Comparison of ENCODE assay signal across 25 cellular contexts in the genomic region with DNA sequence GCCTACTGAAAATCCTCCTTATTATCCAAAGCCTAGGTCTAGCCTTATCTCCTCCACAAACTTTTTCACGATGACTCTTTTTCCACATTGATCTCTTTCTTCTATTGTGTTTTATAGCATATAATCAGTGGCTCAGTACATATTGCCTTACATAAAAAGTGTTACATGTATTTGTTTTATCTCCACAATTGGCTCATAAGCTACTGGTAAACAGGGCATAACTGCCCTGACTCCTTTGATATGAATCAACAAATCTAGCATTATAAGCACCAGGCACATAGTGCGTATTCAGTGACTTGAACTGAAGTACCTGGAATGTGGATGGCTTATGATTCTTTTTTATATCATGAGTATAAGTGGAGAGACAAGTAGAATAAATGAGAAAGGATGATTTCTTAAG.
"Had no signal": no experiment of that assay in that cellular context is flagged by ENCODE, and none has a peak within 500 bp of the region (broad histone marks: within the 10 kb centered on the region; RNA-seq: fewer than 3 reads in every experiment).

No MANE protein-coding gene starts in this region.

- H3K27ac Mint-ChIP-seq: dendritic cell treated with granulocyte-macrophage colony-stimulating factor and Interleukin-4, amounts not matched to agents 40 ng/mL and 50 ng/mL, for 4 days; effector memory CD8-positive, alpha-beta T cell; endodermal cell had no signal

- H3K9me3 Mint-ChIP-seq: dendritic cell treated with granulocyte-macrophage colony-stimulating factor and Interleukin-4, amounts not matched to agents 40 ng/mL and 50 ng/mL, for 4 days had no signal

- H3K27ac ChIP-seq: colonic mucosa, coronary artery, dorsolateral prefrontal cortex, epithelial cell of prostate, esophagus muscularis mucosa, esophagus squamous epithelium, foreskin keratinocyte, gastrocnemius medialis, gastroesophageal sphincter, heart left ventricle, heart right ventricle had no signal

- H3K27me3 ChIP-seq: colonic mucosa, esophagus muscularis mucosa, esophagus squamous epithelium, foreskin keratinocyte, gastrocnemius medialis, gastroesophageal sphincter, heart left ventricle had no signal

- ATAC-seq: effector memory CD8-positive, alpha-beta T cell; esophagus mucosa; foreskin keratinocyte; gastrocnemius medialis; gastroesophageal sphincter; heart left ventricle; heart right ventricle had no signal

- H3K27me3 Mint-ChIP-seq: dendritic cell treated with granulocyte-macrophage colony-stimulating factor and Interleukin-4, amounts not matched to agents 40 ng/mL and 50 ng/mL, for 4 days; effector memory CD8-positive, alpha-beta T cell had no signal

- DNase-seq: colonic mucosa; cortex of kidney; dermis blood vessel endothelial cell; dorsolateral prefrontal cortex; effector CD4-positive, alpha-beta T cell; effector CD8-positive, alpha-beta T cell; effector memory CD4-positive, alpha-beta T cell; effector memory CD8-positive, alpha-beta T cell; endodermal cell; erythroblast; esophagus squamous epithelium; foreskin fibroblast; foreskin keratinocyte; foreskin melanocyte; gastrocnemius medialis; glutamatergic neuron; head of caudate nucleus; heart left ventricle; heart right ventricle had no signal

- H3K4me3 ChIP-seq: colonic mucosa, coronary artery, dorsolateral prefrontal cortex, esophagus muscularis mucosa, esophagus squamous epithelium, gastrocnemius medialis, gastroesophageal sphincter, heart left ventricle, heart right ventricle had no signal

- H3K4me3 Mint-ChIP-seq: dendritic cell treated with granulocyte-macrophage colony-stimulating factor and Interleukin-4, amounts not matched to agents 40 ng/mL and 50 ng/mL, for 4 days; effector memory CD8-positive, alpha-beta T cell; endodermal cell had no signal

- H3K4me1 ChIP-seq: colonic mucosa, esophagus squamous epithelium, gastrocnemius medialis, gastroesophageal sphincter, heart left ventricle, heart right ventricle had no signal

- H3K4me1 Mint-ChIP-seq: endodermal cell had no signal

- H3K9me3 ChIP-seq: colonic mucosa, esophagus muscularis mucosa, esophagus squamous epithelium, gastrocnemius medialis, gastroesophageal sphincter, heart left ventricle had no signal

- H3K36me3 ChIP-seq: colonic mucosa, esophagus muscularis mucosa, esophagus squamous epithelium, gastrocnemius medialis, gastroesophageal sphincter, heart left ventricle, heart right ventricle had no signal
